Comparison of ENCODE assay signal across 8 cellular contexts in the genomic region with DNA sequence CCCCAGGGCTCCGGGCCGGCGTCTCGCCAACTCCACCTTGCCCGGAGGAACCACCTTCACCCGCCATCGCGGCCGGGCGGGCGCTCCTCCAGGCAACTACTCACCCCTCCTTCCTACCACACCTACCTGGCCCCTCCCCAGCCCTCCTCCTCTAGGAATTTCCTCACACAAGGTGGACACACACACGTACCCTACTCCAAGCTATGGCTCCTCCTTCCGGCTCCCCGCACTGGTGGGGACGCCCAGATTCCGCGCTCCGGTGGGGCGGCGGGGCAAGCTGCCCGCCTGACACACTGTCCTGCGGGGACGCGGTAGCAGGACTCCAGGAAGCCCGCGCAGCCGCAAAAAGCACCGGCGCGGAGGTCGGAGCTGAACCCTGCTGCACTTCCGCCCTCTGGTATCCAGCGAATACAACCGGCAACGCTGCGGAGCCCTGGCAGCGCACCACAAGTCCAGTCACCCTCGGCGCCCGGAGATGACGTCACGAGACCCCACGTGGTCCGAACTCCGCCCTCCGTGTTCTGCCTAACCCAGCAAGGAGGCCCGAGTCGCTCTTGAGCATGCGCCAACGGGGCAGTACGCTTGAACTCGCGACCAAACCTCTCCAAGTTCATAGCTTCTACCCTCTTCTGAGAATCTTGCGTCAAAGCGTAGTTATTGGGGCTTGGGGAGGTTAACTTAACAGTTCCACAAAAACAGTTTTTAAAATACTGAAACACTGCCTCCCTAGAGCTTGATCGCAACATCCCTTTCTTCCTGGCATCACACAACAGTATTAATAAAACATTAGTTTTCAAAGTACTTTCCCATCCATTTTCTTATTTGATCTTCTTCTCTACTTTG. TPM values are rescaled to one million over a fixed set of nuclear protein-coding genes. Genes with fewer than 3 reads are reported as not detected.
DNase-seq lines count a peak whose midpoint lies in the region; ATAC-seq and TF ChIP-seq lines count a peak whose summit lies in the region.

ATG5 (minus strand) TSS at position 425 of the 843 bp plus-strand sequence. CDS start 9,552 bp downstream, outside the sequence.

- peak; percentile 94 for ATAC-seq in GM21737 (IDR thresholded peaks at IDR 0.05; ENCODE audit: unreplicated experiment)

- peaks cover 40% of the 10 kb centered on the region for H3K79me2 ChIP-seq in KMS-11 (ENCODE audit: insufficient read depth, low read depth)

- H3K4me3 ChIP-seq in KMS-11 (IDR thresholded peaks at IDR 0.05; ENCODE audit: insufficient read depth, low read depth, low read length) (no peak within 1 kb of the TSS), Peyer's patch (peak within 1 kb of the TSS; percentile 71 to 82 (median 74)), esophagus (ENCODE audit: low read depth in 1 of 2, low read length in 2 of 2) (peak within 1 kb of the TSS; percentile 84 to 85), mucosa of stomach (ENCODE audit: low read length) (peak within 1 kb of the TSS; percentile 87)

- H3K27ac ChIP-seq in KMS-11: peak within 1 kb of the TSS; percentile 79
- H3K27ac ChIP-seq in Peyer's patch: peak within 1 kb of the TSS; percentile 86 to 94 (median 92)
- peak within 1 kb of the TSS; percentile 96 to 99 for H3K27ac ChIP-seq in esophagus (ENCODE audit: low read depth in 2 of 2, low read length in 1 of 2)

- DNase-seq in DMS53 treated with DMSO at 0.1 percent for 48 hours (lab: John Stamatoyannopoulos, UW; ENCODE audit: unreplicated experiment) (peak; percentile 91), Peyer's patch (peak; percentile 99 to 100 (median 100))
- DNase-seq in activated T-cell treated with anti-CD3 and anti-CD28 coated beads, Interleukin-2, amount 50 U/mL, for 48 hours: peak; percentile 100
- DNase-seq in stimulated activated CD8-positive, alpha-beta memory T cell treated with anti-CD3 and anti-CD28 coated beads, Interleukin-7, amount 100 ng/mL, for 1 hour (ENCODE audit: low read depth in 2 of 2): peak; percentile 100

- H3K36me3 ChIP-seq in KMS-11 (ENCODE audit: insufficient read depth) (no peaks in the 10 kb centered on the region), Peyer's patch (no peaks in the 10 kb centered on the region), esophagus (ENCODE audit: control insufficient read depth in 2 of 2, insufficient read depth in 2 of 2, low read length in 1 of 2) (no peaks in the 10 kb centered on the region), mucosa of stomach (ENCODE audit: control insufficient read depth, insufficient read depth, low read length) (no peaks in the 10 kb centered on the region)

- H3K9ac ChIP-seq in KMS-11: peak within 1 kb of the TSS; percentile 73
- H3K9ac ChIP-seq in mucosa of stomach (ENCODE audit: low read length): peak within 1 kb of the TSS; percentile 87

- no peak for TF ChIP-seq CTCF in KMS-11 (conservative IDR thresholded peaks at IDR 0.05; ENCODE audit: low read depth, low read length)
- no peak for TF ChIP-seq CTCF in Peyer's patch (IDR thresholded peaks at IDR 0.05)

- no peaks in the 10 kb centered on the region for H4K20me1 ChIP-seq in KMS-11 (ENCODE audit: insufficient read depth)

- H3K27me3 ChIP-seq in KMS-11 (ENCODE audit: insufficient read depth, low read depth): no peaks in the 10 kb centered on the region
- no peaks in the 10 kb centered on the region for H3K27me3 ChIP-seq in Peyer's patch
- no peaks in the 10 kb centered on the region for H3K27me3 ChIP-seq in esophagus (ENCODE audit: control insufficient read depth in 1 of 2, insufficient read depth in 2 of 2, low read length in 2 of 2)
- H3K27me3 ChIP-seq in mucosa of stomach (ENCODE audit: control insufficient read depth, insufficient read depth, low read length): peaks cover 12% of the 10 kb centered on the region

- peaks cover 14% of the 10 kb centered on the region for H3K4me1 ChIP-seq in KMS-11 (ENCODE audit: low read depth, poor library complexity, severe bottlenecking)
- H3K4me1 ChIP-seq in Peyer's patch: peaks cover 0 to 20% (median 1%) of the 10 kb centered on the region in 4 donors
- peaks cover 0 to 3% of the 10 kb centered on the region in 2 donors for H3K4me1 ChIP-seq in esophagus (ENCODE audit: control insufficient read depth in 2 of 2, insufficient read depth in 2 of 2, low read length in 1 of 2)
- H3K4me1 ChIP-seq in mucosa of stomach (ENCODE audit: control insufficient read depth, insufficient read depth, low read length): peaks cover 13% of the 10 kb centered on the region

- H2AFZ ChIP-seq in KMS-11 (ENCODE audit: low read depth): peak within 1 kb of the TSS; percentile 74

- WGBS in esophagus, 2 donors: 1% methylated on average over 53 to 56 of the region's 56 CpGs

- no peaks in the 10 kb centered on the region for H3K9me3 ChIP-seq in Peyer's patch
- H3K9me3 ChIP-seq in esophagus (ENCODE audit: control insufficient read depth in 2 of 2, insufficient read depth in 1 of 2, low read depth in 1 of 2, low read length in 1 of 2): no peaks in the 10 kb centered on the region
- H3K9me3 ChIP-seq in mucosa of stomach (ENCODE audit: control insufficient read depth, low read length): no peaks in the 10 kb centered on the region

- peak; percentile 85 to 91 for TF ChIP-seq POLR2A in Peyer's patch (IDR thresholded peaks at IDR 0.05)

- H3K4me2 ChIP-seq in KMS-11: peak within 1 kb of the TSS; percentile 70

RNA-seq across cellular contexts. Expression of gene ATG5, which starts in this region (rescaled TPM):
- total RNA-seq in Peyer's patch: 10 to 100 TPM; 42.7 to 73.4 (median 60.2) TPM
- polyA plus RNA-seq in esophagus: 10 to 100 TPM in 1 of 2 donors, 1 to 10 TPM in 1; 9.1 to 12.5 TPM
